In genomic region chr21:46437096-46437498, GRCh38 we compare ENCODE assay signal across 27 cellular contexts. TPM values are rescaled to one million over a fixed set of nuclear protein-coding genes. Genes with fewer than 3 reads are reported as not detected.
A peak's percentile ranks its signal among the peaks of the same experiment; 100 is the strongest.
DNase-seq lines count a peak whose midpoint lies in the region; ATAC-seq, FAIRE-seq and TF ChIP-seq lines count a peak whose summit lies in the region.
"Had no signal": no experiment of that assay in that cellular context is flagged by ENCODE, and none has a peak within 500 bp of the region (broad histone marks: within the 10 kb centered on the region; RNA-seq: fewer than 3 reads in every experiment).

No MANE protein-coding gene starts in this region.

- no peaks in the 10 kb centered on the region for H3K9me3 ChIP-seq in HepG2 (ENCODE audit: low read length)
- H3K9me3 ChIP-seq in right lobe of liver: no peaks in the 10 kb centered on the region
- H3K9me3 ChIP-seq: BE2C, Caco-2, spleen, vagina had no signal

- H3K27me3 ChIP-seq in HepG2 (ENCODE audit: control insufficient read depth in 1 of 2, insufficient read depth in 2 of 2, low read length in 2 of 2) (no peaks in the 10 kb centered on the region), right lobe of liver (no peaks in the 10 kb centered on the region)
- H3K27me3 ChIP-seq: BE2C, cardiac muscle cell, spleen, vagina had no signal

- no peak for TF ChIP-seq CTCF in HepG2 (CRISPR knock-in tag; IDR thresholded peaks at IDR 0.05)
- no peak for TF ChIP-seq CTCF in right lobe of liver (IDR thresholded peaks at IDR 0.05)

- 95% methylated on average over 8 of the region's 13 CpGs for WGBS in HepG2 (ENCODE audit: low lambda C conversion rate)
- WGBS in right lobe of liver (ENCODE audit: insufficient coverage, low coverage, low lambda C conversion rate, missing lambda C conversion rate): 73% methylated on average over 5 of the region's 13 CpGs

- CTCF ChIA-PET in HepG2 (lab: Yijun Ruan, JAX; ENCODE audit: low intra/inter-chr PET ratio, low total read pairs): no interaction called here
- CTCF ChIA-PET in activated CD8-positive, alpha-beta T cell treated with anti-CD3 and anti-CD28 coated beads, Interleukin-2, amount 10 ng/mL, durations not matched to agents 7 days and 5 days (lab: Charles Lee): interaction anchor here (0.8 to 1.3 kb wide), 2 partner anchors 21 to 111 kb away, joined by 3 read pairs; a partner anchor contains a TSS

- H3K4me3 ChIP-seq in HepG2 (replicated peaks in 1 of 3; ENCODE audit: insufficient read depth in 1 of 3, low read depth in 2 of 3, low read length in 3 of 3): no peak overlapping the region
- no peak overlapping the region for H3K4me3 ChIP-seq in right lobe of liver
- H3K4me3 ChIP-seq: cardiac muscle cell, spleen, vagina had no signal

- no peak overlapping the region for H3K9ac ChIP-seq in HepG2 (ENCODE audit: insufficient read depth, low read depth, low read length)

- FAIRE-seq in HepG2 (lab: Jason Lieb, UNC): no peak
- FAIRE-seq: endothelial cell of umbilical vein had no signal

- no peak for TF ChIP-seq RAD21 in HepG2 (CRISPR knock-in tag; IDR thresholded peaks at IDR 0.05)

- TF ChIP-seq POLR2A in HepG2 (IDR thresholded peaks at IDR 0.05; ENCODE audit: insufficient read depth in 1 of 2, low read depth in 2 of 2, low read length in 2 of 2) (no peak), right lobe of liver (IDR thresholded peaks at IDR 0.05) (no peak)

- H2AFZ ChIP-seq in HepG2 (ENCODE audit: low read length): no peak overlapping the region

- intact Hi-C loops in HepG2 (cut with micrococcal nuclease; ENCODE audit: unreplicated experiment): no loop called here
- intact Hi-C loops in right lobe of liver (cut with DNase I): no loop called here

- peak overlapping the region; percentile 76 for H3K27ac Mint-ChIP-seq in activated CD8-positive, alpha-beta T cell treated with anti-CD3 and anti-CD28 coated beads, Interleukin-2, amount 10 ng/mL, durations not matched to agents 7 days and 5 days
- H3K27ac Mint-ChIP-seq in immature natural killer cell: peak overlapping the region in 5 of 6 donors; percentile 23 to 82 (median 72)
- peak overlapping the region; percentile 75 for H3K27ac Mint-ChIP-seq in stimulated activated effector memory CD8-positive, alpha-beta T cell treated with anti-CD3 and anti-CD28 coated beads, Interleukin-12 subunit alpha, Interleukin-12 subunit beta, amount 100 ng/mL, for 72 hours
- H3K27ac Mint-ChIP-seq: activated T-cell treated with anti-CD3 and anti-CD28 coated beads, Interleukin-2, amount 50 U/mL, for 72 hours; stimulated activated naive B cell treated with anti-CD40 and anti-IgM and Interleukin-4, amounts not matched to agents 10 μg/mL and 1 μg/mL and 100 μg/mL, for 72 hours had no signal

- peaks cover 20% of the 10 kb centered on the region for H3K4me1 Mint-ChIP-seq in activated CD8-positive, alpha-beta T cell treated with anti-CD3 and anti-CD28 coated beads, Interleukin-2, amount 10 ng/mL, durations not matched to agents 7 days and 5 days (ENCODE audit: low read depth)
- peaks cover 7 to 9% of the 10 kb centered on the region in 2 donors for H3K4me1 Mint-ChIP-seq in immature natural killer cell
- H3K4me1 Mint-ChIP-seq in stimulated activated effector memory CD8-positive, alpha-beta T cell treated with anti-CD3 and anti-CD28 coated beads, Interleukin-12 subunit alpha, Interleukin-12 subunit beta, amount 100 ng/mL, for 72 hours: peaks cover 6% of the 10 kb centered on the region

- TF ChIP-seq EP300 in HepG2 (IDR thresholded peaks at IDR 0.05; ENCODE audit: low read depth in 2 of 2, low read length in 2 of 2): no peak
- no peak for TF ChIP-seq EP300 in HepG2 (CRISPR knock-in tag; IDR thresholded peaks at IDR 0.05; ENCODE audit: borderline replicate concordance)

- in situ Hi-C loops in HepG2 (cut with HindIII; ENCODE audit: extremely low pct_ligation_motif_present, low pct_unique_long_range_greater_than_20kb): no loop called here

- no peaks in the 10 kb centered on the region for H3K4me1 ChIP-seq in HepG2 (ENCODE audit: insufficient read depth, low read length)
- H3K4me1 ChIP-seq in right lobe of liver: no peaks in the 10 kb centered on the region
- H3K4me1 ChIP-seq: BE2C, Caco-2, vagina had no signal

- no peaks in the 10 kb centered on the region for H3K79me2 ChIP-seq in HepG2 (ENCODE audit: insufficient read depth, low read length)

- ATAC-seq in HepG2 (no peak), right lobe of liver (no peak), HG03135 (IDR thresholded peaks at IDR 0.05; ENCODE audit: unreplicated experiment) (no peak)
- ATAC-seq in activated CD8-positive, alpha-beta T cell treated with anti-CD3 and anti-CD28 coated beads, Interleukin-2, amount 10 ng/mL, durations not matched to agents 7 days and 5 days: no peak
- no peak for ATAC-seq in stimulated activated effector memory CD8-positive, alpha-beta T cell treated with anti-CD3 and anti-CD28 coated beads, Interleukin-12 subunit alpha, Interleukin-12 subunit beta, amount 100 ng/mL, for 72 hours
- ATAC-seq: HCT116; Panc1; stimulated activated naive B cell treated with anti-CD40 and anti-IgM and Interleukin-4, amounts not matched to agents 10 μg/mL and 1 μg/mL and 100 μg/mL, for 72 hours had no signal

- H3K27ac ChIP-seq in HepG2 (ENCODE audit: extremely low read length, insufficient read depth, low read length) (no peak overlapping the region), right lobe of liver (no peak overlapping the region)
- H3K27ac ChIP-seq: spleen, vagina had no signal

- POLR2A ChIA-PET in HepG2 (lab: Yijun Ruan, JAX): no interaction called here
- POLR2A ChIA-PET in activated CD8-positive, alpha-beta T cell treated with anti-CD3 and anti-CD28 coated beads, Interleukin-2, amount 10 ng/mL, durations not matched to agents 7 days and 5 days (lab: Charles Lee): interaction anchor here (0.8 to 1.8 kb wide), 5 partner anchors 11 to 122 kb away, joined by 3 to 5 read pairs (median 4); no protein-coding TSS in a partner anchor

- no peaks in the 10 kb centered on the region for H3K9me3 Mint-ChIP-seq in activated CD8-positive, alpha-beta T cell treated with anti-CD3 and anti-CD28 coated beads, Interleukin-2, amount 10 ng/mL, durations not matched to agents 7 days and 5 days (ENCODE audit: insufficient read depth)
- no peaks in the 10 kb centered on the region for H3K9me3 Mint-ChIP-seq in immature natural killer cell
- no peaks in the 10 kb centered on the region for H3K9me3 Mint-ChIP-seq in stimulated activated effector memory CD8-positive, alpha-beta T cell treated with anti-CD3 and anti-CD28 coated beads, Interleukin-12 subunit alpha, Interleukin-12 subunit beta, amount 100 ng/mL, for 72 hours
- H3K9me3 Mint-ChIP-seq: activated T-cell treated with anti-CD3 and anti-CD28 coated beads, Interleukin-2, amount 50 U/mL, for 72 hours; stimulated activated naive B cell treated with anti-CD40 and anti-IgM and Interleukin-4, amounts not matched to agents 10 μg/mL and 1 μg/mL and 100 μg/mL, for 72 hours had no signal

- DNase-seq in HepG2 (ENCODE audit: low spot score) (no peak), right lobe of liver (no peak), immature natural killer cell (no peak), NCI-H774 (lab: John Stamatoyannopoulos, UW) (no peak), GM19240 (ENCODE audit: insufficient read length, low spot score) (no peak)
- no peak for DNase-seq in activated CD8-positive, alpha-beta T cell treated with anti-CD3 and anti-CD28 coated beads, Interleukin-2, amount 10 ng/mL, durations not matched to agents 7 days and 5 days
- no peak for DNase-seq in stimulated activated effector memory CD8-positive, alpha-beta T cell treated with anti-CD3 and anti-CD28 coated beads, Interleukin-12 subunit alpha, Interleukin-12 subunit beta, amount 100 ng/mL, for 72 hours (ENCODE audit: low spot score in 2 of 2)
- DNase-seq: activated CD4-positive, alpha-beta T cell treated with anti-CD3 and anti-CD28 coated beads for 1 hour; activated naive CD4-positive, alpha-beta T cell treated with Interleukin-2 at 50 U/mL for 16 hours; activated T-cell treated with anti-CD3 and anti-CD28 coated beads, Interleukin-2, amount 50 U/mL, for 72 hours; BE2C; Caco-2; DMS79; islet precursor cell; KBM-7; NCI-H1436; NK-92 treated with Interleukin-12 subunit alpha and Interleukin-12 subunit beta, amount 100 ng/mL, for 24 hours; SIG-M5; stimulated activated CD4-positive, alpha-beta T cell treated with anti-CD3 and anti-CD28 coated beads, Interleukin-4, amount 100 ng/mL, for 1 hour; stimulated activated naive B cell treated with anti-CD40 and anti-IgM and Interleukin-4, amounts not matched to agents 10 μg/mL and 1 μg/mL and 100 μg/mL, for 72 hours had no signal

- peaks cover 67% of the 10 kb centered on the region for H3K36me3 Mint-ChIP-seq in activated CD8-positive, alpha-beta T cell treated with anti-CD3 and anti-CD28 coated beads, Interleukin-2, amount 10 ng/mL, durations not matched to agents 7 days and 5 days (ENCODE audit: low read depth)
- H3K36me3 Mint-ChIP-seq in immature natural killer cell: peaks cover 7 to 47% (median 23%) of the 10 kb centered on the region in 3 donors
- peaks cover 93% of the 10 kb centered on the region for H3K36me3 Mint-ChIP-seq in stimulated activated effector memory CD8-positive, alpha-beta T cell treated with anti-CD3 and anti-CD28 coated beads, Interleukin-12 subunit alpha, Interleukin-12 subunit beta, amount 100 ng/mL, for 72 hours

- BruUV-seq in HepG2 (replicated peaks; lab: Mats Ljungman, UMichigan): no TSS peak

- H3K4me2 ChIP-seq in HepG2 (ENCODE audit: low read depth, low read length): no peak overlapping the region

- no peaks in the 10 kb centered on the region for H4K20me1 ChIP-seq in HepG2 (ENCODE audit: insufficient read depth, low read length)

- H3K27me3 Mint-ChIP-seq in activated CD8-positive, alpha-beta T cell treated with anti-CD3 and anti-CD28 coated beads, Interleukin-2, amount 10 ng/mL, durations not matched to agents 7 days and 5 days (ENCODE audit: low read depth): no peaks in the 10 kb centered on the region
- peaks cover 0 to 2% (median 2%) of the 10 kb centered on the region in 3 donors for H3K27me3 Mint-ChIP-seq in immature natural killer cell (ENCODE audit: low read depth in 3 of 3)
- H3K27me3 Mint-ChIP-seq: stimulated activated naive B cell treated with anti-CD40 and anti-IgM and Interleukin-4, amounts not matched to agents 10 μg/mL and 1 μg/mL and 100 μg/mL, for 72 hours had no signal

- H3K4me3 Mint-ChIP-seq in activated CD8-positive, alpha-beta T cell treated with anti-CD3 and anti-CD28 coated beads, Interleukin-2, amount 10 ng/mL, durations not matched to agents 7 days and 5 days: no peak overlapping the region
- no peak overlapping the region for H3K4me3 Mint-ChIP-seq in immature natural killer cell
- no peak overlapping the region for H3K4me3 Mint-ChIP-seq in stimulated activated effector memory CD8-positive, alpha-beta T cell treated with anti-CD3 and anti-CD28 coated beads, Interleukin-12 subunit alpha, Interleukin-12 subunit beta, amount 100 ng/mL, for 72 hours
- H3K4me3 Mint-ChIP-seq: activated T-cell treated with anti-CD3 and anti-CD28 coated beads, Interleukin-2, amount 50 U/mL, for 72 hours; stimulated activated naive B cell treated with anti-CD40 and anti-IgM and Interleukin-4, amounts not matched to agents 10 μg/mL and 1 μg/mL and 100 μg/mL, for 72 hours had no signal

- H3K36me3 ChIP-seq in HepG2 (replicated peaks in 1 of 2; ENCODE audit: control insufficient read depth in 1 of 2, insufficient read depth in 2 of 2, low read length in 2 of 2) (peaks cover 14 to 70% of the 10 kb centered on the region in 2 experiments), right lobe of liver (peaks cover 0 to 43% (median 9%) of the 10 kb centered on the region in 4 donors)

RNA-seq across cellular contexts. Expression of gene DIP2A, which starts 21.6 kb away (rescaled TPM):
- total RNA-seq in HepG2 (2016; rRNA removed; fragmentation: Illumina TruSeq; extraction: Trizol) (14.3 and 18.5 TPM in 2 replicates), right lobe of liver (10 to 100 TPM; 12.3 to 14.4 (median 13.1) TPM)
- total RNA-seq in HepG2 (2016; cell fraction: cytosol; rRNA removed; fragmentation: Illumina TruSeq; extraction: Trizol; ENCODE audit: low read depth): 10.2 and 10.8 TPM in 2 replicates
- 13.5 and 16.4 TPM in 2 replicates for total RNA-seq in HepG2 (2016; cell fraction: insoluble cytoplasmic fraction; rRNA removed; fragmentation: Illumina TruSeq; extraction: Trizol)
- 12.6 and 13.7 TPM in 2 replicates for total RNA-seq in HepG2 (2016; cell fraction: membrane; rRNA removed; fragmentation: Illumina TruSeq; extraction: Trizol)
- total RNA-seq in HepG2 (2016; cell fraction: nucleus; rRNA removed; fragmentation: Illumina TruSeq; extraction: Trizol): 25.8 and 30.7 TPM in 2 replicates
- polyA plus RNA-seq in HepG2 (2011; rRNA removed) (37.6 and 39.6 TPM in 2 replicates), immature natural killer cell (10 to 100 TPM; 23.1 to 64.8 (median 26.9) TPM)
- polyA plus RNA-seq in HepG2 (2011; cell fraction: cytosol; rRNA removed): 16.3 and 17.3 TPM in 2 replicates
- polyA plus RNA-seq in HepG2 (2011; cell fraction: nucleus; rRNA removed): 116 and 124 TPM in 2 replicates
- 21.3 and 25.5 TPM in 2 replicates for polyA plus RNA-seq in HepG2 (2012)
- polyA plus RNA-seq in HepG2 (2016; cell fraction: cytosol; fragmentation: Illumina TruSeq; extraction: Trizol; ENCODE audit: low read depth): 2.1 and 2.2 TPM in 2 replicates
- polyA plus RNA-seq in HepG2 (2016; cell fraction: insoluble cytoplasmic fraction; fragmentation: Illumina TruSeq; extraction: Trizol; ENCODE audit: low read depth): 13.0 and 14.5 TPM in 2 replicates
- polyA plus RNA-seq in HepG2 (2016; cell fraction: membrane; fragmentation: Illumina TruSeq; extraction: Trizol; ENCODE audit: low read depth): 3.5 and 5.2 TPM in 2 replicates
- polyA plus RNA-seq in HepG2 (2016; cell fraction: nucleus; fragmentation: Illumina TruSeq; extraction: Trizol; ENCODE audit: insufficient read depth, low read depth): 63.2 and 73.6 TPM in 2 replicates
- 62.8 and 78.2 TPM in 2 replicates for polyA minus RNA-seq in HepG2 (2011; rRNA and poly(A)+ RNA removed; ENCODE audit: low replicate concordance)
- 14.9 and 16.2 TPM in 2 replicates for polyA minus RNA-seq in HepG2 (2011; cell fraction: cytosol; rRNA and poly(A)+ RNA removed)
- 89.9 and 90.4 TPM in 2 replicates for polyA minus RNA-seq in HepG2 (2011; cell fraction: nucleus; rRNA and poly(A)+ RNA removed)
- total RNA-seq in activated CD8-positive, alpha-beta T cell treated with anti-CD3 and anti-CD28 coated beads, Interleukin-2, amount 10 ng/mL, durations not matched to agents 7 days and 5 days: 10 to 100 TPM; 53.7 to 53.9 TPM
